8 cellular contexts compared by ENCODE assay signal in the genomic region with DNA sequence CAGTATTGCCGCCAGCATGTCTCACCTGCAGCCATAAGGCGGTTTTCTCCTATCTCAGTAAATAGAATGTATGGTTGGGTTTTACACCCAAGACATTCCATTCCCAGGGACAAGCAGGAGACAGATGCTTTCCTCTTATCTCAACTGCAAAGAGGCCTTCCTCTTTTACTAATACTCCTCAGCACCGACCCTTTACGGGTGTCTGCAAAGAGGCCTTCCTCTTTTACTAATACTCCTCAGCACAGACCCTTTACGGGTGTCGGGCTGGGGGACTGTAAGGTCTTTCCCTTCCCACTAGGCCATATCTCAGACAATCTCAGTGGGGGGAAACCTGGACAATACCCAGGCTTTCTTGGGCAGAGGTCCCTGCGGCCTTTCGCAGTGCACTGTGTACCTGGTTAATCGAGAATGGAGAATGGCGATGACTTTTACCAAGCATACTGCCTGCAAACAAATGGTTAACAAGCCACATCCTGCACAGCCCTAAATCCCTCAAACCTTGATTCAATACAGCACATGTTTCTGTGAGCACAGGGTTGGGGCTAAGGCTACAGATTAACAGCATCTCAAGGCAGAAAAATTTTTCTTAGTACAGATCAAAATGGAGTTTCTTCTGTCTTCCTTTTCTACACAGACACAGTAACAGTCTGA. TPM values are rescaled to one million over a fixed set of nuclear protein-coding genes. Genes with fewer than 3 reads are reported as not detected.
DNase-seq lines count a peak whose midpoint lies in the region; ATAC-seq and TF ChIP-seq lines count a peak whose summit lies in the region.
"Not testable (repeated sequence)": the region's sequence is repeated elsewhere in the genome, so short reads cannot be mapped to it uniquely, and the experiment has no call there.

No MANE protein-coding gene starts in this region.

- H3F3A ChIP-seq in neural cell (ENCODE audit: insufficient read depth, low read length, poor library complexity, severe bottlenecking) = not testable (repeated sequence)

- not testable (repeated sequence) for TF ChIP-seq EP300 in neural cell (conservative IDR thresholded peaks at IDR 0.05; ENCODE audit: poor library complexity, severe bottlenecking)

- not testable (repeated sequence) for TF ChIP-seq CTCF in neural cell (IDR thresholded peaks at IDR 0.05; ENCODE audit: poor library complexity, severe bottlenecking)

- not testable (repeated sequence) for H3K79me2 ChIP-seq in neural cell (replicated peaks; ENCODE audit: insufficient read depth, low read length)

- not testable (repeated sequence) for H4K20me1 ChIP-seq in neural cell (ENCODE audit: insufficient read depth)

- H3K27me3 ChIP-seq in CD4-positive, CD25-positive, alpha-beta regulatory T cell (ENCODE audit: control insufficient read depth, insufficient read depth, low read length); SJSA1 (replicated peaks); iPS-20b (ENCODE audit: insufficient read depth, low read length); subcutaneous abdominal adipose tissue (ENCODE audit: control insufficient read depth in 5 of 5, insufficient read depth in 4 of 5, low read length in 5 of 5): not testable (repeated sequence)
- peaks cover 20% of the 10 kb centered on the region for H3K27me3 ChIP-seq in neural cell (ENCODE audit: insufficient read depth, low read depth, low read length)

- H3K27me3 Mint-ChIP-seq in CD4-positive, CD25-positive, alpha-beta regulatory T cell; effector memory CD8-positive, alpha-beta T cell: not testable (repeated sequence)

- H3K4me1 Mint-ChIP-seq in CD4-positive, CD25-positive, alpha-beta regulatory T cell = peaks cover 9 to 82% (median 43%) of the 10 kb centered on the region in 4 donors
- peaks cover 47 to 57% of the 10 kb centered on the region in 2 donors for H3K4me1 Mint-ChIP-seq in effector memory CD8-positive, alpha-beta T cell (ENCODE audit: low read depth in 2 of 2)

- H3K9me3 ChIP-seq in CD4-positive, CD25-positive, alpha-beta regulatory T cell (ENCODE audit: control insufficient read depth in 2 of 2, low read length in 2 of 2); SJSA1 (replicated peaks); iPS-20b (ENCODE audit: insufficient read depth, low read depth, low read length); neural cell (ENCODE audit: low read length); subcutaneous abdominal adipose tissue (ENCODE audit: control insufficient read depth in 5 of 5, low read length in 5 of 5): not testable (repeated sequence)

- DNase-seq in CD4-positive, CD25-positive, alpha-beta regulatory T cell = peak in 2 of 3 donors; percentile 64 to 82
- DNase-seq in Jurkat, Clone E6-1 (ENCODE audit: low read depth, low spot score) = peak; percentile 69
- not testable (repeated sequence) for DNase-seq in SJSA1 (ENCODE audit: low read depth in 1 of 2, low spot score in 2 of 2)
- peak; percentile 63 for DNase-seq in activated effector memory CD4-positive, alpha-beta T cell treated with anti-CD3 and anti-CD28 coated beads, Interleukin-2, amount 50 U/mL, for 16 hours
- DNase-seq in effector memory CD8-positive, alpha-beta T cell = peak in 1 of 3 experiments; percentile 21

- ATAC-seq in CD4-positive, CD25-positive, alpha-beta regulatory T cell (ENCODE audit: low read depth in 2 of 2); effector memory CD8-positive, alpha-beta T cell (replicated peaks): not testable (repeated sequence)

- TF ChIP-seq RAD21 in neural cell (conservative IDR thresholded peaks at IDR 0.05) = not testable (repeated sequence)

- H3K36me3 ChIP-seq in CD4-positive, CD25-positive, alpha-beta regulatory T cell (ENCODE audit: control insufficient read depth, insufficient read depth, low read length) = peaks cover 32% of the 10 kb centered on the region
- H3K36me3 ChIP-seq in SJSA1 = peaks cover 30% of the 10 kb centered on the region
- H3K36me3 ChIP-seq in iPS-20b (ENCODE audit: insufficient read depth, low read depth, low read length) = peaks cover 32% of the 10 kb centered on the region
- H3K36me3 ChIP-seq in neural cell (ENCODE audit: insufficient read depth, low read length) = not testable (repeated sequence)
- H3K36me3 ChIP-seq in subcutaneous abdominal adipose tissue (ENCODE audit: control insufficient read depth in 5 of 5, insufficient read depth in 5 of 5, low read length in 5 of 5) = peaks cover 0 to 47% (median 39%) of the 10 kb centered on the region in 5 donors

- peaks cover 51% of the 10 kb centered on the region for H3K4me1 ChIP-seq in CD4-positive, CD25-positive, alpha-beta regulatory T cell (ENCODE audit: control insufficient read depth, insufficient read depth, low read length, poor library complexity, severe bottlenecking)
- H3K4me1 ChIP-seq in SJSA1 (replicated peaks) (peaks cover 20% of the 10 kb centered on the region), iPS-20b (ENCODE audit: insufficient read depth, low read length) (peaks cover 13% of the 10 kb centered on the region; the same call in 1 of the 2 replicates), subcutaneous abdominal adipose tissue (ENCODE audit: control insufficient read depth in 5 of 5, insufficient read depth in 5 of 5, low read length in 5 of 5) (peaks cover 16 to 82% (median 66%) of the 10 kb centered on the region in 5 donors)

- H3K9me2 ChIP-seq in neural cell (ENCODE audit: insufficient read depth, low read length) = not testable (repeated sequence)

- H3K27ac Mint-ChIP-seq in CD4-positive, CD25-positive, alpha-beta regulatory T cell = peak overlapping the region; percentile 29 to 96 (median 92)
- H3K27ac Mint-ChIP-seq in effector memory CD8-positive, alpha-beta T cell = peak overlapping the region; percentile 90 to 93

- peak overlapping the region; percentile 82 for H3K4me2 ChIP-seq in neural cell (ENCODE audit: low read length)

- H2AFZ ChIP-seq in neural cell (ENCODE audit: low read depth, low read length) = peak overlapping the region; percentile 73

- H3K9ac ChIP-seq in iPS-20b (ENCODE audit: low read depth, low read length) = peak overlapping the region; percentile 87; the same call in 1 of the 2 replicates
- peak overlapping the region; percentile 80 for H3K9ac ChIP-seq in neural cell (ENCODE audit: low read length)
- H3K9ac ChIP-seq in subcutaneous abdominal adipose tissue (ENCODE audit: low read length in 5 of 5) = peak overlapping the region; percentile 68 to 93 (median 89)

- peak overlapping the region; percentile 75 for H3K4me3 ChIP-seq in CD4-positive, CD25-positive, alpha-beta regulatory T cell (ENCODE audit: low read depth, low read length)
- H3K4me3 ChIP-seq in Jurkat, Clone E6-1 (ENCODE audit: low read length) = peak overlapping the region; percentile 86
- peak overlapping the region; percentile 83 for H3K4me3 ChIP-seq in SJSA1
- peak overlapping the region; percentile 82 for H3K4me3 ChIP-seq in iPS-20b (ENCODE audit: low read length)
- H3K4me3 ChIP-seq in neural cell (ENCODE audit: low read length) = peak overlapping the region; percentile 93
- H3K4me3 ChIP-seq in subcutaneous abdominal adipose tissue (ENCODE audit: low read depth in 1 of 5, low read length in 5 of 5) = peak overlapping the region; percentile 84 to 94 (median 91)

- peaks cover 17% of the 10 kb centered on the region for H3K36me3 Mint-ChIP-seq in CD4-positive, CD25-positive, alpha-beta regulatory T cell
- H3K36me3 Mint-ChIP-seq in effector memory CD8-positive, alpha-beta T cell (ENCODE audit: insufficient read depth) = peaks cover 20% of the 10 kb centered on the region

- H3K4me3 Mint-ChIP-seq in CD4-positive, CD25-positive, alpha-beta regulatory T cell = peak overlapping the region; percentile 95 to 100 (median 97)
- H3K4me3 Mint-ChIP-seq in effector memory CD8-positive, alpha-beta T cell = peak overlapping the region; percentile 92 to 97

- H3K9me3 Mint-ChIP-seq in CD4-positive, CD25-positive, alpha-beta regulatory T cell; effector memory CD8-positive, alpha-beta T cell: not testable (repeated sequence)

- peak overlapping the region; percentile 85 for H3K27ac ChIP-seq in CD4-positive, CD25-positive, alpha-beta regulatory T cell (ENCODE audit: insufficient read depth, low read length, poor library complexity, severe bottlenecking)
- not testable (repeated sequence) for H3K27ac ChIP-seq in SJSA1; iPS-20b (ENCODE audit: low read length)
- peak overlapping the region; percentile 42 for H3K27ac ChIP-seq in neural cell (ENCODE audit: low read length)
- H3K27ac ChIP-seq in subcutaneous abdominal adipose tissue (ENCODE audit: low read depth, low read length) = peak overlapping the region; percentile 98

TF ChIP-seq in neural cell, 6 proteins besides CTCF, POLR2A, EP300 and RAD21:
- peak; percentile 20 for TF ChIP-seq MXI1 (conservative IDR thresholded peaks at IDR 0.05; ENCODE audit: poor library complexity, severe bottlenecking)

RNA-seq across cellular contexts. Expression of gene ACAA1, which starts 1.2 kb away (rescaled TPM):
- total RNA-seq in CD4-positive, CD25-positive, alpha-beta regulatory T cell = 80.7 TPM
- polyA plus RNA-seq in CD4-positive, CD25-positive, alpha-beta regulatory T cell = 10 to 100 TPM; 55.6 to 79.3 (median 67.2) TPM
- polyA plus RNA-seq in Jurkat, Clone E6-1 (2012; ENCODE audit: insufficient read depth, insufficient read length) = 79.5 TPM
- total RNA-seq in SJSA1 (2014; rRNA removed; shearing (Covaris generic)) = 10.0 and 16.3 TPM in 2 replicates
- polyA plus RNA-seq in neural cell = 59.1 and 66.2 TPM in 2 replicates
- 32.5 and 41.1 TPM in 2 replicates for polyA minus RNA-seq in neural cell

RNA-seq across cellular contexts. Expression of gene MYD88, which starts 2.7 kb away (rescaled TPM):
- total RNA-seq in CD4-positive, CD25-positive, alpha-beta regulatory T cell = 49.9 TPM
- 100 to 1,000 TPM; 114 to 184 (median 139) TPM for polyA plus RNA-seq in CD4-positive, CD25-positive, alpha-beta regulatory T cell
- polyA plus RNA-seq in Jurkat, Clone E6-1 (2012; ENCODE audit: insufficient read depth, insufficient read length) = 58.3 TPM
- 4.4 and 5.2 TPM in 2 replicates for total RNA-seq in SJSA1 (2014; rRNA removed; shearing (Covaris generic))
- 0.14 TPM in 1 of 2 replicates, not detected in the other for polyA plus RNA-seq in neural cell
- 0.69 TPM in 1 of 2 replicates, not detected in the other for polyA minus RNA-seq in neural cell

RNA-seq across cellular contexts. Expression of gene OXSR1, which starts 29.6 kb away (rescaled TPM):
- 62.3 TPM for total RNA-seq in CD4-positive, CD25-positive, alpha-beta regulatory T cell
- 10 to 100 TPM; 12.6 to 19.3 (median 16.1) TPM for polyA plus RNA-seq in CD4-positive, CD25-positive, alpha-beta regulatory T cell
- polyA plus RNA-seq in Jurkat, Clone E6-1 (2012; ENCODE audit: insufficient read depth, insufficient read length) = 37.2 TPM
- total RNA-seq in SJSA1 (2014; rRNA removed; shearing (Covaris generic)) = 30.1 and 37.3 TPM in 2 replicates
- polyA plus RNA-seq in neural cell = 49.9 and 50.8 TPM in 2 replicates
- 74.7 and 80.3 TPM in 2 replicates for polyA minus RNA-seq in neural cell
